In the genomic region with DNA sequence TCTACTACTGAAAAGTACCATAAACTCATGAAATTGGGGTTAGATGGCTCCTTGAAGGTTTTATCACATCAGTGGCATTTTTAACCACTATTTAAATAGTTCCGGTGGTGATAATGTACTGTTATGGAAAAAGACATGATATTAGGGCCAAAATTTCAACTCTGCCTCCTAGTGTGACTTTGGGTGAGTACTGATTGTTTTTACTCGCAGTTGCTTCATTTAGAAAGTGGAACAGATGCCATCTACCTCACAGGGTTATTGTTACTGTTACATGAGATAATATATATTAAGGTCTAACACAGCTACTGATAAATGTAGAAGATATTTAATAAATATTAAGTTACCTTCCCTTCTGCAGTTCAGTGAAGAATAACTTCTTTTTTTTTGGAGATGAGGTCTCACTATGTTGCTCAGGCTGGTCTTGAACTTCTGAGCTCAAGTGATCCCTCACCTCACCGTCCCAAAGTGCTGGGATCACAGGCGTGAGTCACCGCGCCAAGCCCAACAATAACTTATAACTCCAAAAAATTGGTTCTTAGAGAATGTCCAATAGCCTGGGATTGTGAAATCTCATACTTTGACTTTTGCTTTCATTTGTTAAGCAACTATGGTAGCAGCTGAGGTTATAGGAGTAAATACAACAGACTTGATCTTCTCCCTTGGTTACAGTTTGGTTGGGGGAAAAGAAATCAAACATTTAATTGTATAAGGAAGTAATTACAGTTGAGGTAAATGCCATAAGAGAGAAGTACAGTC, we compare ENCODE assay signal across 9 cellular contexts. TPM values are rescaled to one million over a fixed set of nuclear protein-coding genes. Genes with fewer than 3 reads are reported as not detected.
A peak's percentile ranks its signal among the peaks of the same experiment; 100 is the strongest.
DNase-seq lines count a peak whose midpoint lies in the region; ATAC-seq and TF ChIP-seq lines count a peak whose summit lies in the region.
"Had no signal": no experiment of that assay in that cellular context is flagged by ENCODE, and none has a peak within 500 bp of the region (broad histone marks: within the 10 kb centered on the region; RNA-seq: fewer than 3 reads in every experiment).

No MANE protein-coding gene starts in this region.

- H3K4me3 ChIP-seq in fibroblast of mammary gland (ENCODE audit: control insufficient read depth, low read depth, low read length) (no peak overlapping the region), SJCRH30 (no peak overlapping the region)

- TF ChIP-seq CTCF in fibroblast of mammary gland (conservative IDR thresholded peaks at IDR 0.05; ENCODE audit: control insufficient read depth, insufficient read depth, low read depth, low read length), result no peak

- intact Hi-C loops in posterior vena cava (cut with DNase I), result no loop called here

- no peaks in the 10 kb centered on the region; the same call in none of the 2 replicates for H3K36me3 ChIP-seq in SJCRH30

- no peak for ATAC-seq in HG03571 (IDR thresholded peaks at IDR 0.05; ENCODE audit: unreplicated experiment)

- DNase-seq in EL (peak; percentile 31), MV-4-11 (lab: John Stamatoyannopoulos, UW) (peak; percentile 84), fibroblast of mammary gland (ENCODE audit: low read depth) (peak; percentile 84), posterior vena cava (ENCODE audit: low spot score) (peak; percentile 81), SJCRH30 (no peak), T-helper 9 cell (no peak)
- DNase-seq in effector CD4-positive, alpha-beta T cell, result no peak
- DNase-seq: SHP77 had no signal

- H3K27me3 ChIP-seq in SJCRH30, result no peaks in the 10 kb centered on the region

- no peak overlapping the region for H3K27ac ChIP-seq in SJCRH30

- no peaks in the 10 kb centered on the region for H3K9me3 ChIP-seq in SJCRH30 (replicated peaks)

- no peaks in the 10 kb centered on the region for H3K4me1 ChIP-seq in SJCRH30

RNA-seq across cellular contexts. Expression of gene MEF2A, which starts 48.3 kb away (rescaled TPM):
- 100 to 1,000 TPM in 1 of 2 donors, 10 to 100 TPM in 1; 90.6 to 121 TPM for total RNA-seq in posterior vena cava
- total RNA-seq in SJCRH30 (2014; rRNA removed; shearing (Covaris generic)), result 33.5 and 41.2 TPM in 2 replicates

Comparison
In these comparisons a context has a peak if more than half of its experiments do, and no peak if none do; other contexts are left out.
1. DNase-seq: peak in EL (single experiment), MV-4-11 (single experiment), fibroblast of mammary gland (single experiment) and posterior vena cava (single experiment); none in effector CD4-positive, alpha-beta T cell (single experiment), SJCRH30 (0 of 2) and T-helper 9 cell (single experiment).